In genomic region chr9:137054932-137055384, GRCh38 we compare ENCODE assay signal across 1 cellular context.
TF ChIP-seq lines count a peak whose summit lies in the region.

No MANE protein-coding gene starts in this region.

TF ChIP-seq in HepG2, 621 proteins besides CTCF, POLR2A, EP300 and RAD21 (continued from another document and continues in another):
- TF ChIP-seq MED13 (CRISPR knock-in tag; IDR thresholded peaks at IDR 0.05) (0 out of 2 replicates have a peak, but pooled peaks have one; percentile 7), DNMT3B (CRISPR knock-in tag; conservative IDR thresholded peaks at IDR 0.05) (no peak), ZNF768 (CRISPR knock-in tag; IDR thresholded peaks at IDR 0.05) (no peak), ZBTB20 (CRISPR knock-in tag; IDR thresholded peaks at IDR 0.05; ENCODE audit: borderline replicate concordance, low read depth) (no peak), TP53 (CRISPR knock-in tag; conservative IDR thresholded peaks at IDR 0.05) (no peak), IRF9 (CRISPR knock-in tag; IDR thresholded peaks at IDR 0.05; ENCODE audit: borderline replicate concordance) (no peak), ZMAT5 (CRISPR knock-in tag; IDR thresholded peaks at IDR 0.05; ENCODE audit: borderline replicate concordance, low read depth) (no peak), TEAD2 (CRISPR knock-in tag; IDR thresholded peaks at IDR 0.05) (no peak), KDM5B (CRISPR knock-in tag; IDR thresholded peaks at IDR 0.05; ENCODE audit: borderline replicate concordance) (no peak), ZNF12 (CRISPR knock-in tag; IDR thresholded peaks at IDR 0.05) (no peak), SIN3A (IDR thresholded peaks at IDR 0.05; ENCODE audit: borderline replicate concordance, low read depth, low read length) (no peak), ZNF335 (CRISPR knock-in tag; IDR thresholded peaks at IDR 0.05) (0 out of 2 replicates have a peak, but pooled peaks have one; percentile 14), NR1H2 (CRISPR knock-in tag; IDR thresholded peaks at IDR 0.05; ENCODE audit: borderline replicate concordance, low read depth) (no peak), ZNF205 (CRISPR knock-in tag; IDR thresholded peaks at IDR 0.05) (no peak), PHF20 (CRISPR knock-in tag; IDR thresholded peaks at IDR 0.05) (0 out of 2 replicates have a peak, but pooled peaks have one; percentile 3), SP4 (CRISPR knock-in tag; IDR thresholded peaks at IDR 0.05) (peak; percentile 22; the same call in 1 of the 2 replicates), ELF3 (CRISPR knock-in tag; IDR thresholded peaks at IDR 0.05) (peak; percentile 12; the same call in 1 of the 2 replicates), REST (IDR thresholded peaks at IDR 0.05; ENCODE audit: borderline replicate concordance in 1 of 2, low read depth in 1 of 2, low read length in 2 of 2) (no peak), ZNF318 (CRISPR knock-in tag; IDR thresholded peaks at IDR 0.05) (no peak), ZNF496 (CRISPR knock-in tag; IDR thresholded peaks at IDR 0.05; ENCODE audit: insufficient replicate concordance) (no peak), KDM6A (CRISPR knock-in tag; IDR thresholded peaks at IDR 0.05; ENCODE audit: low read depth) (no peak), SAFB2 (CRISPR knock-in tag; IDR thresholded peaks at IDR 0.05; ENCODE audit: borderline replicate concordance, low read depth) (no peak), ARID5B (CRISPR knock-in tag; IDR thresholded peaks at IDR 0.05) (peak; percentile 9; the same call in 1 of the 2 replicates), ZNF558 (CRISPR knock-in tag; IDR thresholded peaks at IDR 0.05; ENCODE audit: borderline replicate concordance) (peak; percentile 23; the same call in 1 of the 2 replicates), NCOA2 (CRISPR knock-in tag; IDR thresholded peaks at IDR 0.05) (0 out of 2 replicates have a peak, but pooled peaks have one; percentile 21), ZNF136 (CRISPR knock-in tag; IDR thresholded peaks at IDR 0.05; ENCODE audit: low read depth) (no peak), PRMT3 (CRISPR knock-in tag; IDR thresholded peaks at IDR 0.05; ENCODE audit: borderline replicate concordance, low read depth) (no peak), ZNF589 (CRISPR knock-in tag; conservative IDR thresholded peaks at IDR 0.05) (no peak), ZXDC (CRISPR knock-in tag; IDR thresholded peaks at IDR 0.05) (no peak), HIC2 (CRISPR knock-in tag; IDR thresholded peaks at IDR 0.05; ENCODE audit: low read depth) (no peak), ZNF616 (CRISPR knock-in tag; IDR thresholded peaks at IDR 0.05; ENCODE audit: low read depth) (no peak), TIGD3 (CRISPR knock-in tag; IDR thresholded peaks at IDR 0.05; ENCODE audit: borderline replicate concordance) (no peak), FOXK2 (IDR thresholded peaks at IDR 0.05) (no peak), GABPA (IDR thresholded peaks at IDR 0.05; ENCODE audit: low read depth, low read length) (no peak), GABPA (CRISPR knock-in tag; IDR thresholded peaks at IDR 0.05; ENCODE audit: low read depth) (no peak), ZNF746 (CRISPR knock-in tag; IDR thresholded peaks at IDR 0.05) (no peak; the same call in 1 of the 2 replicates)
